ENCODE assay signal across 21 cellular contexts in the genomic region with DNA sequence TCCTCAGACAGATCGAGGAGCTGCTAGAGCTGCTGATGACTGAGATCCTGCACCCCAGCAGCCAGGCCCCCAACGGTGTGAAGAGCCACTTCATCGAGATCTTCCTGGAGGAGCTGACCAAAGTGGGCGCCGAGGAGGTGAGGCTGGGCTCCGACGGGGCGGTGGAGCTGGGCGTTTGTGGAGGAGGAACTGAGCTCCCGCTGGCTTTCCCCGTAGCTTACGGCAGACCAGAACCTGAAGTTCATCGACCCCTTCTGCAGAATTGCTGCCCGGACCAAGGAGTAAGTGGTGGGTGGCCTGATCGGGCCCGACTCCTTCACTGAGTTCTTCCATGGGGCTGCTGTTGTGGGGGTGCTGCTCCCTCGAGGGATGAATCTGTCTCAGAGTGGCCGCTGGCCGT. TPM values are rescaled to one million over a fixed set of nuclear protein-coding genes. Genes with fewer than 3 reads are reported as not detected.
DNase-seq lines count a peak whose midpoint lies in the region; ATAC-seq, FAIRE-seq and TF ChIP-seq lines count a peak whose summit lies in the region.
"Had no signal": no experiment of that assay in that cellular context is flagged by ENCODE, and none has a peak within 500 bp of the region (broad histone marks: within the 10 kb centered on the region; RNA-seq: fewer than 3 reads in every experiment).

No MANE protein-coding gene starts in this region.

- 94 to 95% methylated on average over 19 of the region's 19 CpGs for WGBS in heart right ventricle, 2 donors
- WGBS in aorta, 2 donors: 93 to 94% methylated on average over 19 of the region's 19 CpGs

- no peak overlapping the region for H3K4me3 ChIP-seq in heart right ventricle
- H3K4me3 ChIP-seq in RWPE2 (ENCODE audit: severe bottlenecking): no peak overlapping the region
- H3K4me3 ChIP-seq in kidney (ENCODE audit: low read length in 2 of 2): no peak overlapping the region
- H3K4me3 ChIP-seq in aorta (ENCODE audit: low read length in 2 of 2): no peak overlapping the region
- H3K4me3 ChIP-seq: A549; BLaER1 treated with 17β-estradiol and CSF1 and Interleukin-3, amounts not matched to agents 10 nM and 100 nM had no signal

- no peak for FAIRE-seq in kidney (lab: Jason Lieb, UNC)
- FAIRE-seq: A549, G401.6, GM12892, H54 had no signal

- H3K9ac ChIP-seq in kidney (ENCODE audit: low read length in 2 of 2): no peak overlapping the region
- H3K9ac ChIP-seq: BLaER1 treated with 17β-estradiol and CSF1 and Interleukin-3, amounts not matched to agents 10 nM and 100 nM had no signal

- ATAC-seq in Right ventricle myocardium inferior: no peak
- ATAC-seq in heart right ventricle: no peak
- ATAC-seq in RWPE2 (ENCODE audit: low read depth): no peak
- ATAC-seq in aorta (ENCODE audit: low FRiP score): no peak
- ATAC-seq: A549 had no signal

- intact Hi-C loops in Right ventricle myocardium inferior (cut with DNase I): no loop called here
- intact Hi-C loops in heart right ventricle (cut with DNase I): no loop called here
- intact Hi-C loops in kidney (cut with DNase I): no loop called here
- intact Hi-C loops in aorta (cut with DNase I): no loop called here

- H3K4me1 ChIP-seq in heart right ventricle (no peaks in the 10 kb centered on the region), RWPE2 (ENCODE audit: insufficient read depth, poor library complexity, severe bottlenecking) (no peaks in the 10 kb centered on the region), kidney (ENCODE audit: control insufficient read depth in 1 of 2, insufficient read depth in 1 of 2, low read depth in 1 of 2, low read length in 2 of 2) (no peaks in the 10 kb centered on the region), aorta (ENCODE audit: control insufficient read depth in 1 of 2, insufficient read depth in 2 of 2, low read length in 2 of 2) (no peaks in the 10 kb centered on the region)
- H3K4me1 ChIP-seq: A549, BE2C had no signal

- H3K27me3 ChIP-seq in heart right ventricle (no peaks in the 10 kb centered on the region), RWPE2 (ENCODE audit: insufficient read depth, poor library complexity, severe bottlenecking) (no peaks in the 10 kb centered on the region), aorta (ENCODE audit: control insufficient read depth in 1 of 2, insufficient read depth in 2 of 2, low read length in 1 of 2) (no peaks in the 10 kb centered on the region)
- H3K27me3 ChIP-seq: BE2C; BLaER1 treated with 17β-estradiol and CSF1 and Interleukin-3, amounts not matched to agents 10 nM and 100 nM had no signal

- no peaks in the 10 kb centered on the region for H3K9me3 ChIP-seq in heart right ventricle
- no peaks in the 10 kb centered on the region for H3K9me3 ChIP-seq in RWPE2 (ENCODE audit: severe bottlenecking)
- no peaks in the 10 kb centered on the region for H3K9me3 ChIP-seq in kidney (ENCODE audit: control insufficient read depth in 1 of 2, low read length in 2 of 2)
- H3K9me3 ChIP-seq in aorta (ENCODE audit: control insufficient read depth, low read length): no peaks in the 10 kb centered on the region
- H3K9me3 ChIP-seq: A549; BE2C; BLaER1 treated with 17β-estradiol and CSF1 and Interleukin-3, amounts not matched to agents 10 nM and 100 nM had no signal

- H3K36me3 ChIP-seq in heart right ventricle: peaks cover 0 to 100% (median 75%) of the 10 kb centered on the region in 9 donors
- H3K36me3 ChIP-seq in RWPE2 (ENCODE audit: low read depth): peaks cover 97% of the 10 kb centered on the region
- H3K36me3 ChIP-seq in kidney (ENCODE audit: control insufficient read depth in 1 of 2, insufficient read depth in 2 of 2, low read length in 2 of 2): peaks cover 24 to 54% of the 10 kb centered on the region in 2 donors
- H3K36me3 ChIP-seq in aorta (ENCODE audit: control insufficient read depth in 1 of 2, insufficient read depth in 2 of 2, low read length in 1 of 2): peaks cover 0 to 12% of the 10 kb centered on the region in 2 donors

- H3K27ac ChIP-seq in heart right ventricle: no peak overlapping the region
- H3K27ac ChIP-seq in RWPE2 (ENCODE audit: poor library complexity, severe bottlenecking): no peak overlapping the region
- no peak overlapping the region for H3K27ac ChIP-seq in kidney (ENCODE audit: low read depth in 2 of 2, low read length in 2 of 2)
- H3K27ac ChIP-seq in aorta (ENCODE audit: low read depth in 1 of 2, low read length in 2 of 2): no peak overlapping the region
- H3K27ac ChIP-seq: A549; BLaER1 treated with 17β-estradiol and CSF1 and Interleukin-3, amounts not matched to agents 10 nM and 100 nM had no signal

- TF ChIP-seq CTCF in heart right ventricle (IDR thresholded peaks at IDR 0.05): no peak
- no peak for TF ChIP-seq CTCF in RWPE2 (IDR thresholded peaks at IDR 0.05; ENCODE audit: poor library complexity, severe bottlenecking)
- TF ChIP-seq CTCF in kidney (IDR thresholded peaks at IDR 0.05; ENCODE audit: borderline replicate concordance, extremely low read depth, insufficient read depth): no peak

- DNase-seq in Right ventricle myocardium inferior (ENCODE audit: missing footprints) (peak; percentile 49), heart right ventricle (no peak), RWPE2 (ENCODE audit: low spot score) (peak; percentile 58), kidney (peak; percentile 49), cortex of kidney (lab: John Stamatoyannopoulos, UW) (no peak), aorta (no peak), NCI-H69 (lab: John Stamatoyannopoulos, UW) (no peak)
- DNase-seq: 8988T, ACHN, AML-193, BE2C, Calu3, COR-L47, DMS53, GOT3, HCEC 1CT had no signal

RNA-seq across cellular contexts. Expression of a gene that starts 8.0 kb away (rescaled TPM):
- total RNA-seq in Right ventricle myocardium inferior (10.1 TPM), heart right ventricle (10 to 100 TPM in 3 of 10 donors, 1 to 10 TPM in 7; 6.3 to 13.9 (median 9.3) TPM), kidney (18.7 TPM), aorta (10 to 100 TPM; 17.5 to 18.1 TPM)
- polyA plus RNA-seq in heart right ventricle (10 to 100 TPM in 1 of 2 donors, 1 to 10 TPM in 1; 7.2 to 10.7 TPM), kidney (ENCODE audit: insufficient read depth, low read depth, low replicate concordance) (12.9 TPM), aorta (10 to 100 TPM in 1 of 2 donors, 1 to 10 TPM in 1; 4.4 to 17.9 TPM)

RNA-seq across cellular contexts. Expression of a gene that starts 21.3 kb away (rescaled TPM):
- total RNA-seq in Right ventricle myocardium inferior: 44.1 TPM
- 10 to 100 TPM; 33.0 to 50.2 (median 39.2) TPM for total RNA-seq in heart right ventricle
- 10 to 100 TPM; 44.4 to 61.2 TPM for polyA plus RNA-seq in heart right ventricle
- total RNA-seq in kidney: 74.5 TPM
- 97.8 TPM for polyA plus RNA-seq in kidney (ENCODE audit: insufficient read depth, low read depth, low replicate concordance)
- 10 to 100 TPM; 30.3 to 44.3 TPM for total RNA-seq in aorta
- 10 to 100 TPM; 44.6 to 71.6 TPM for polyA plus RNA-seq in aorta

Comparison
In these comparisons a context has a peak if more than half of its experiments do, and no peak if none do; other contexts are left out.
1. DNase-seq: peak in Right ventricle myocardium inferior (single experiment), RWPE2 (single experiment) and kidney (single experiment); none in heart right ventricle (0 of 2), cortex of kidney (single experiment), aorta (0 of 2) and NCI-H69 (single experiment).